30 cellular contexts compared by ENCODE assay signal in the genomic region with DNA sequence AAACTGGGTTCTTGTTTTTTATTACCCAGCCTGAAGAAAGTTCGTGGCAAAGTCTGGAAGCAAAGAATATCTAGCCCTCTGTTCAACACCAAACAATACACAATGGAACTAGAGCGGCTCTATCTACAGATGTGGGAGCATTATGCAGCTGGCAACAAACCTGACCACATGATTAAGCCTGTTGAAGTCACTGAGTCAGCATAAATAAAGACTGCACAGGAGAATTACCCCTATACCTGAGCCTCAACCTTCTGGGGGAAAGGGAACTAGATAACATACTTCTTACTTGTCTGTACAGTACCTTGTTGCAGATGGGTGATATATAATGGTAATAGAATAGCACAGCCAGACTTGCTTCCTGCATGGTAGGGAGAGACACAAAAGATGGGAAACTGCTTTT. TPM values are rescaled to one million over a fixed set of nuclear protein-coding genes. Genes with fewer than 3 reads are reported as not detected.
"Had no signal": no experiment of that assay in that cellular context is flagged by ENCODE, and none has a peak within 500 bp of the region (broad histone marks: within the 10 kb centered on the region; RNA-seq: fewer than 3 reads in every experiment).

No MANE protein-coding gene starts in this region.

- H3K27me3 Mint-ChIP-seq: activated CD4-positive, alpha-beta T cell treated with anti-CD3 and anti-CD28 coated beads, Interleukin-2, amount 10 ng/mL, durations not matched to agents 24 days and 14 days; naive B cell; T-helper 17 cell had no signal

- H3K4me3 Mint-ChIP-seq: activated CD4-positive, alpha-beta T cell treated with anti-CD3 and anti-CD28 coated beads, Interleukin-2, amount 10 ng/mL, durations not matched to agents 24 days and 14 days; immature natural killer cell; mesothelial cell of epicardium; naive B cell; neural crest cell; T-helper 17 cell had no signal

- DNase-seq: activated CD4-positive, alpha-beta T cell treated with anti-CD3 and anti-CD28 coated beads, Interleukin-2, amount 10 ng/mL, durations not matched to agents 24 days and 14 days; activated CD8-positive, alpha-beta memory T cell treated with anti-CD3 and anti-CD28 coated beads for 24 hours; central memory CD4-positive, alpha-beta T cell; foreskin fibroblast; head of caudate nucleus; hypothalamus; immature natural killer cell; kidney; naive B cell; nucleus accumbens; pancreas; psoas muscle; stimulated activated CD4-positive, alpha-beta T cell treated with anti-CD3 and anti-CD28 coated beads, Interleukin-1b, Interleukin-23, amount 100 ng/mL, for 48 hours; stimulated activated CD4-positive, alpha-beta T cell treated with anti-CD3 and anti-CD28 coated beads, Interleukin-4, amount 100 ng/mL, for 4 hours; stimulated activated CD8-positive, alpha-beta memory T cell treated with anti-CD3 and anti-CD28 coated beads, Interleukin-4, amount 100 ng/mL, for 48 hours; stimulated activated naive CD4-positive, alpha-beta T cell; SW 1271; T-helper 17 cell; T1000; tibial artery; WERI-Rb-1 had no signal

- H3K4me3 ChIP-seq: breast epithelium, pancreas, psoas muscle, smooth muscle cell, suprapubic skin, tibial artery had no signal

- ATAC-seq: activated CD4-positive, CD25-positive, alpha-beta regulatory T cell treated with anti-CD3 and anti-CD28 coated beads, Interleukin-2, amount 50 U/mL, for 24 hours; esophagus mucosa; pancreas; T-helper 17 cell had no signal

- H3K36me3 Mint-ChIP-seq: naive B cell had no signal

- H3K9me3 ChIP-seq: breast epithelium, pancreas, psoas muscle, suprapubic skin, tibial artery had no signal

- H3K36me3 ChIP-seq: breast epithelium had no signal

- H3K27me3 ChIP-seq: pancreas, suprapubic skin, tibial artery had no signal

- FAIRE-seq: kidney, pancreas had no signal

- H3K27ac ChIP-seq: breast epithelium, pancreas, psoas muscle, suprapubic skin, tibial artery, WERI-Rb-1 had no signal

- H3K27ac Mint-ChIP-seq: activated CD4-positive, alpha-beta T cell treated with anti-CD3 and anti-CD28 coated beads, Interleukin-2, amount 10 ng/mL, durations not matched to agents 24 days and 14 days; activated T-helper 2 cell treated with anti-CD3 and anti-CD28 coated beads, Interferon-gamma antibody, Interleukin-2, Interleukin-4, amounts not matched to agents 10 μg/mL and 5 μg/mL and 100 μg/mL, durations not matched to agents 14 hours and 24 hours and 36 hours; mesothelial cell of epicardium; naive B cell; T-helper 17 cell had no signal

- H3K9me3 Mint-ChIP-seq: activated CD4-positive, alpha-beta T cell treated with anti-CD3 and anti-CD28 coated beads, Interleukin-2, amount 10 ng/mL, durations not matched to agents 24 days and 14 days; activated T-helper 2 cell treated with anti-CD3 and anti-CD28 coated beads, Interferon-gamma antibody, Interleukin-2, Interleukin-4, amounts not matched to agents 10 μg/mL and 5 μg/mL and 100 μg/mL, durations not matched to agents 14 hours and 24 hours and 36 hours; immature natural killer cell; naive B cell had no signal

- H3K4me1 ChIP-seq: breast epithelium, pancreas, psoas muscle, suprapubic skin, tibial artery had no signal

- H3K4me1 Mint-ChIP-seq: mesothelial cell of epicardium, neural crest cell had no signal

- H3K4me2 ChIP-seq: smooth muscle cell had no signal

RNA-seq across cellular contexts. Expression of a gene that starts 44.7 kb away (rescaled TPM):
- total RNA-seq: breast epithelium, esophagus mucosa, lower leg skin, mesothelial cell of epicardium, neural crest cell, smooth muscle cell had no signal
